8 cellular contexts compared by ENCODE assay signal in genomic region chr6:32047855-32048766, GRCh38. TPM values are rescaled to one million over a fixed set of nuclear protein-coding genes. Genes with fewer than 3 reads are reported as not detected.
DNase-seq lines count a peak whose midpoint lies in the region; ATAC-seq and TF ChIP-seq lines count a peak whose summit lies in the region.

No MANE protein-coding gene starts in this region.

- in situ Hi-C loops in ACHN (cut with HindIII; ENCODE audit: low pct_ligation_motif_present, low pct_unique_long_range_greater_than_20kb, low sequenced_read_pairs): no loop called here
- in situ Hi-C loops in GM13976 (cut with MboI; ENCODE audit: low sequenced_read_pairs, unreplicated experiment): no loop called here

- TF ChIP-seq EP300 in neural cell (conservative IDR thresholded peaks at IDR 0.05; ENCODE audit: poor library complexity, severe bottlenecking) (no peak), stomach (IDR thresholded peaks at IDR 0.05) (no peak)

- no peak overlapping the region for H3K27ac ChIP-seq in OCI-LY1 (ENCODE audit: low read depth, low read length, poor library complexity, severe bottlenecking)
- H3K27ac ChIP-seq in fibroblast of lung (ENCODE audit: insufficient read depth, low read length): peak overlapping the region; percentile 82
- no peak overlapping the region for H3K27ac ChIP-seq in neural cell (ENCODE audit: low read length)
- peak overlapping the region in 4 of 5 donors; percentile 67 to 84 (median 79) for H3K27ac ChIP-seq in stomach

- H3K36me3 ChIP-seq in OCI-LY1 (ENCODE audit: insufficient read depth, low read length) (no peaks in the 10 kb centered on the region), fibroblast of lung (ENCODE audit: control insufficient read depth, insufficient read depth, low read length) (peaks cover 1% of the 10 kb centered on the region), neural cell (ENCODE audit: insufficient read depth, low read length) (no peaks in the 10 kb centered on the region), stomach (peaks cover 0 to 8% (median 4%) of the 10 kb centered on the region in 4 donors)

- H3K4me1 ChIP-seq in OCI-LY1 (ENCODE audit: insufficient read depth, low read length, severe bottlenecking): no peaks in the 10 kb centered on the region
- peaks cover 23% of the 10 kb centered on the region for H3K4me1 ChIP-seq in fibroblast of lung (ENCODE audit: control insufficient read depth, extremely low read depth, insufficient read depth, low read length)
- H3K4me1 ChIP-seq in stomach: peaks cover 8 to 30% (median 19%) of the 10 kb centered on the region in 4 donors

- TF ChIP-seq RAD21 in neural cell (conservative IDR thresholded peaks at IDR 0.05): peak; percentile 22

- H3K4me3 ChIP-seq in OCI-LY1 (ENCODE audit: low read depth, low read length, poor library complexity, severe bottlenecking) (no peak overlapping the region), fibroblast of lung (replicated peaks in 1 of 4; ENCODE audit: control extremely low read depth in 1 of 4, insufficient read depth in 1 of 4, low read depth in 3 of 4, low read length in 4 of 4) (no peak overlapping the region), neural cell (ENCODE audit: low read length) (no peak overlapping the region), stomach (no peak overlapping the region)

- no peak overlapping the region for H3K4me2 ChIP-seq in OCI-LY1 (ENCODE audit: low read length)
- H3K4me2 ChIP-seq in fibroblast of lung (ENCODE audit: extremely low read depth, insufficient read depth, low read length): no peak overlapping the region
- no peak overlapping the region for H3K4me2 ChIP-seq in neural cell (ENCODE audit: low read length)

- no peaks in the 10 kb centered on the region for H4K20me1 ChIP-seq in OCI-LY1 (ENCODE audit: insufficient read depth, low read length)
- H4K20me1 ChIP-seq in fibroblast of lung (ENCODE audit: control insufficient read depth, extremely low read depth, insufficient read depth, low read length): no peaks in the 10 kb centered on the region
- no peaks in the 10 kb centered on the region for H4K20me1 ChIP-seq in neural cell (ENCODE audit: insufficient read depth)

- no peak for TF ChIP-seq POLR2A in stomach (IDR thresholded peaks at IDR 0.05)

- H3K27me3 ChIP-seq in OCI-LY1 (ENCODE audit: insufficient read depth, low read length) (no peaks in the 10 kb centered on the region; the same call in 1 of the 2 replicates), fibroblast of lung (ENCODE audit: control insufficient read depth, insufficient read depth, low read length) (no peaks in the 10 kb centered on the region), neural cell (ENCODE audit: insufficient read depth, low read depth, low read length) (no peaks in the 10 kb centered on the region), stomach (no peaks in the 10 kb centered on the region)

- H3K36me3 Mint-ChIP-seq in activated T-cell treated with anti-CD3 and anti-CD28 coated beads, Interleukin-2, amount 50 U/mL, for 24 hours (ENCODE audit: low read depth): no peaks in the 10 kb centered on the region

- H3K9me2 ChIP-seq in OCI-LY1 (ENCODE audit: low read depth, low read length) (no peaks in the 10 kb centered on the region), neural cell (ENCODE audit: insufficient read depth, low read length) (no peaks in the 10 kb centered on the region)

- H3F3A ChIP-seq in OCI-LY1 (ENCODE audit: insufficient read depth, low read length) (no peaks in the 10 kb centered on the region), neural cell (ENCODE audit: insufficient read depth, low read length, poor library complexity, severe bottlenecking) (no peaks in the 10 kb centered on the region)

- no peaks in the 10 kb centered on the region for H3K79me2 ChIP-seq in OCI-LY1 (ENCODE audit: insufficient read depth, low read length)
- no peaks in the 10 kb centered on the region for H3K79me2 ChIP-seq in fibroblast of lung (ENCODE audit: control insufficient read depth, insufficient read depth, low read length)
- no peaks in the 10 kb centered on the region for H3K79me2 ChIP-seq in neural cell (replicated peaks; ENCODE audit: insufficient read depth, low read length)

- H3K27ac Mint-ChIP-seq in activated T-cell treated with anti-CD3 and anti-CD28 coated beads, Interleukin-2, amount 50 U/mL, for 24 hours: no peak overlapping the region

- no peaks in the 10 kb centered on the region for H3K27me3 Mint-ChIP-seq in activated T-cell treated with anti-CD3 and anti-CD28 coated beads, Interleukin-2, amount 50 U/mL, for 24 hours

- H3K9ac ChIP-seq in OCI-LY1 (ENCODE audit: low read length) (no peak overlapping the region), fibroblast of lung (ENCODE audit: insufficient read depth, low read length) (no peak overlapping the region), neural cell (ENCODE audit: low read length) (no peak overlapping the region)

- 45 to 58% (median 49%) methylated on average over 29 to 42 of the region's 42 CpGs for WGBS in stomach, 5 donors

- peak; percentile 92 for TF ChIP-seq CTCF in GM13976 (IDR thresholded peaks at IDR 0.05; ENCODE audit: borderline replicate concordance, control extremely low read depth, extremely low read depth, insufficient read depth, missing control alignments)
- peak; percentile 68 for TF ChIP-seq CTCF in OCI-LY1 (IDR thresholded peaks at IDR 0.05; ENCODE audit: low read length)
- peak; percentile 58 to 82 for TF ChIP-seq CTCF in fibroblast of lung (conservative IDR thresholded peaks at IDR 0.05 in 1 of 2, IDR thresholded peaks at IDR 0.05 in 1 of 2; ENCODE audit: low read depth in 1 of 2, low read length in 2 of 2)
- peak; percentile 58 for TF ChIP-seq CTCF in neural cell (IDR thresholded peaks at IDR 0.05; ENCODE audit: poor library complexity, severe bottlenecking)
- TF ChIP-seq CTCF in stomach (IDR thresholded peaks at IDR 0.05): peak in 6 of 7 experiments; percentile 25 to 91 (median 84)

- H3K9me3 ChIP-seq in OCI-LY1 (ENCODE audit: low read length): no peaks in the 10 kb centered on the region
- no peaks in the 10 kb centered on the region for H3K9me3 ChIP-seq in fibroblast of lung (ENCODE audit: control insufficient read depth, insufficient read depth, low read depth, low read length)
- H3K9me3 ChIP-seq in neural cell (ENCODE audit: low read length): no peaks in the 10 kb centered on the region
- H3K9me3 ChIP-seq in stomach: no peaks in the 10 kb centered on the region

- peaks cover 6% of the 10 kb centered on the region for H3K4me1 Mint-ChIP-seq in activated T-cell treated with anti-CD3 and anti-CD28 coated beads, Interleukin-2, amount 50 U/mL, for 24 hours (ENCODE audit: low read depth)

- H3K4me3 Mint-ChIP-seq in activated T-cell treated with anti-CD3 and anti-CD28 coated beads, Interleukin-2, amount 50 U/mL, for 24 hours: no peak overlapping the region

- no peak overlapping the region for H2AFZ ChIP-seq in OCI-LY1 (ENCODE audit: low read length)
- H2AFZ ChIP-seq in fibroblast of lung (ENCODE audit: low read length): no peak overlapping the region
- no peak overlapping the region for H2AFZ ChIP-seq in neural cell (ENCODE audit: low read depth, low read length)

- DNase-seq in ACHN: peak; percentile 44
- DNase-seq in GM13976 (ENCODE audit: low spot score): peak; percentile 87
- peak; percentile 83 for DNase-seq in activated T-cell treated with anti-CD3 and anti-CD28 coated beads, Interleukin-2, amount 50 U/mL, for 24 hours
- peak in 1 of 2 donors; percentile 43 for DNase-seq in fibroblast of lung (ENCODE audit: low read depth in 2 of 2)
- DNase-seq in stomach: peak; percentile 80

- ATAC-seq in HG02973 (IDR thresholded peaks at IDR 0.05; ENCODE audit: unreplicated experiment): no peak

- intact Hi-C loops in stomach (cut with DNase I; ENCODE audit: low total_unique reads): no loop called here

- no peaks in the 10 kb centered on the region for H3K9me3 Mint-ChIP-seq in activated T-cell treated with anti-CD3 and anti-CD28 coated beads, Interleukin-2, amount 50 U/mL, for 24 hours

TF ChIP-seq in neural cell, 6 proteins besides CTCF, POLR2A, EP300 and RAD21 (continues in another document):
- no peak for TF ChIP-seq POLR2AphosphoS5 (IDR thresholded peaks at IDR 0.05)
- TF ChIP-seq SMC3 (conservative IDR thresholded peaks at IDR 0.05; ENCODE audit: poor library complexity): peak; percentile 45
- no peak for TF ChIP-seq REST (IDR thresholded peaks at IDR 0.05; ENCODE audit: borderline replicate concordance)

RNA-seq across cellular contexts. Expression of gene CYP21A2, which starts 9.9 kb away (rescaled TPM):
- not detected in 2 replicates for total RNA-seq in fibroblast of lung
- not detected in 2 replicates for polyA plus RNA-seq in fibroblast of lung
- polyA plus RNA-seq in fibroblast of lung (2012): 0.09 and 0.34 TPM in 2 replicates
- polyA minus RNA-seq in fibroblast of lung (ENCODE audit: low replicate concordance): not detected in 2 replicates
- polyA plus RNA-seq in neural cell: 1.9 and 4.5 TPM in 2 replicates
- polyA minus RNA-seq in neural cell: 0.97 and 1.4 TPM in 2 replicates
- not detected for total RNA-seq in stomach
- 10 to 100 TPM in 1 of 3 donors, 1 to 10 TPM in 2; 1.3 to 23.8 (median 1.4) TPM for polyA plus RNA-seq in stomach

RNA-seq across cellular contexts. Expression of gene C4B, which starts 33.5 kb away (rescaled TPM):
- total RNA-seq in fibroblast of lung (19.0 and 43.9 TPM in 2 replicates), stomach (100 to 1,000 TPM in 1 of 5 donors, 10 to 100 TPM in 4; 14.9 to 108 (median 32.7) TPM)
- polyA plus RNA-seq in fibroblast of lung (4.9 and 16.2 TPM in 2 replicates), neural cell (4.4 and 4.6 TPM in 2 replicates), stomach (100 to 1,000 TPM in 1 of 3 donors, 10 to 100 TPM in 2; 42.8 to 107 (median 54.9) TPM)
- 8.8 and 33.8 TPM in 2 replicates for polyA plus RNA-seq in fibroblast of lung (2012)
- polyA minus RNA-seq in fibroblast of lung (ENCODE audit: low replicate concordance) (15.1 and 51.9 TPM in 2 replicates), neural cell (6.6 and 7.1 TPM in 2 replicates)

Comparison
In these comparisons a context has a peak if more than half of its experiments do, and no peak if none do; other contexts are left out.
1. H3K27ac ChIP-seq: peak in fibroblast of lung (single experiment) and stomach (4 of 5); none in OCI-LY1 (single experiment) and neural cell (single experiment).
2. Peak in every context shown above with its lines, with median percentiles within 50 percentile points of each other: CTCF ChIP-seq.